In the genomic region with DNA sequence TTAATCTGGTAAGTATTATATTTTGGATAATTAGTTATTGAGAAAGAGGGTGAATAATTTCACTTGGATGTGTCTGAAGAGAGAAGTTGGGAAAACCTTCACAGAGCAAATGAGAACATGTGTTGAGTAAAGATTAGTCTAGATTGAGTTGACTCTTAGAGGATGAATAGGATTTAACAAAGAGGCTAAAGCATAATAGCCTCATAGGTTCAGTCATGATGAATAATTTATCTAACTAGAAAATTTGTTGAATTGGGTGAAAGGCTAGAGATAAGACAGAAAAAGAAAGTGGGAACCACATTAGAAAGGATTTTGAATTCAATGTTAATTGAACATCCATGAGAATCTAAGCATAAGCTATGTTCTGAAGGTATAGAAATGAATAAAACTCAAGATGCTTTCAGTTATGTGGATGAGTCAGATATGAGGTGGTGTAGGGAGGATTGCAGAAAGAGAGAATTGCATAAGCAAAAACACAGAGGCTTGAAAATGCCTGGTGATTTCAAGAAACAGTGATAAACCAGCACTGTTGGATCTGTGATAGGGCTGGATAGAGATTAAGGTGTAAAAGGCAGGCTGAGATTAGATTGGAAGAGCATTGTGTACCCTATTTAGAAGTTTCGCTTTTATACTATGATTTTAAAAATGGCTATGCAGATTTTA, we compare ENCODE assay signal across 18 cellular contexts.
DNase-seq lines count a peak whose midpoint lies in the region; ATAC-seq, FAIRE-seq and TF ChIP-seq lines count a peak whose summit lies in the region.
"Had no signal": no experiment of that assay in that cellular context is flagged by ENCODE, and none has a peak within 500 bp of the region (broad histone marks: within the 10 kb centered on the region; RNA-seq: fewer than 3 reads in every experiment).

No MANE protein-coding gene starts in this region.

- FAIRE-seq in bronchial epithelial cell (lab: Jason Lieb, UNC), result no peak
- FAIRE-seq: RCC 7860 had no signal

- no peaks in the 10 kb centered on the region for H4K20me1 ChIP-seq in GM23248 (ENCODE audit: insufficient read depth)
- H4K20me1 ChIP-seq: BLaER1 had no signal

- H3K27me3 ChIP-seq in GM23248 (replicated peaks; ENCODE audit: insufficient read depth) (no peaks in the 10 kb centered on the region), bronchial epithelial cell (ENCODE audit: control insufficient read depth, insufficient read depth, low read length) (no peaks in the 10 kb centered on the region), mesendoderm (ENCODE audit: insufficient read depth, low read length, poor library complexity) (no peaks in the 10 kb centered on the region), upper lobe of right lung (no peaks in the 10 kb centered on the region), right lobe of liver (no peaks in the 10 kb centered on the region)
- H3K27me3 ChIP-seq: BLaER1 had no signal

- H3K4me3 ChIP-seq in GM23248, result no peak overlapping the region
- no peak overlapping the region for H3K4me3 ChIP-seq in bronchial epithelial cell (ENCODE audit: low read depth, low read length)
- no peak overlapping the region for H3K4me3 ChIP-seq in mesendoderm (ENCODE audit: low read length)
- no peak overlapping the region for H3K4me3 ChIP-seq in upper lobe of right lung
- no peak overlapping the region for H3K4me3 ChIP-seq in right lobe of liver
- H3K4me3 ChIP-seq: BLaER1, thoracic aorta had no signal

- ATAC-seq in upper lobe of right lung (no peak), right lobe of liver (no peak)

- no peak overlapping the region for H2BK120ac ChIP-seq in mesendoderm (ENCODE audit: low read depth, low read length)

- no peak overlapping the region for H2AFZ ChIP-seq in GM23248

- WGBS in GM23248 (ENCODE audit: low coverage in 1 of 2, low lambda C conversion rate in 2 of 2, missing lambda C conversion rate in 2 of 2), 2 experiments, result 48 to 68% methylated on average over 1 of the region's 1 CpG
- WGBS in mesendoderm (ENCODE audit: extremely low coverage, insufficient coverage, low lambda C conversion rate), result no CpG with 5 or more reads among the region's 1 CpG
- WGBS in right lobe of liver (ENCODE audit: insufficient coverage, low coverage, low lambda C conversion rate, missing lambda C conversion rate), result 64% methylated on average over 1 of the region's 1 CpG

- H3K36me3 ChIP-seq in GM23248 (ENCODE audit: low read depth) (no peaks in the 10 kb centered on the region), bronchial epithelial cell (ENCODE audit: control insufficient read depth, insufficient read depth, low read length) (no peaks in the 10 kb centered on the region), mesendoderm (ENCODE audit: control insufficient read depth, insufficient read depth, low read length) (no peaks in the 10 kb centered on the region), upper lobe of right lung (no peaks in the 10 kb centered on the region), right lobe of liver (no peaks in the 10 kb centered on the region)
- H3K36me3 ChIP-seq: BLaER1, thoracic aorta had no signal

- H3K4me1 ChIP-seq in GM23248 (ENCODE audit: insufficient read depth) (no peaks in the 10 kb centered on the region), mesendoderm (ENCODE audit: control insufficient read depth, low read depth, low read length) (no peaks in the 10 kb centered on the region), upper lobe of right lung (no peaks in the 10 kb centered on the region), right lobe of liver (no peaks in the 10 kb centered on the region)
- H3K4me1 ChIP-seq: BLaER1 had no signal

- no peak overlapping the region for H4K8ac ChIP-seq in mesendoderm (ENCODE audit: low read depth, low read length)

- H3F3A ChIP-seq in GM23248 (ENCODE audit: insufficient read depth), result no peaks in the 10 kb centered on the region

- no peak for TF ChIP-seq POLR2A in right lobe of liver (IDR thresholded peaks at IDR 0.05)

- no peak overlapping the region for H2BK5ac ChIP-seq in mesendoderm (ENCODE audit: low read length)

- no peak overlapping the region for H4K5ac ChIP-seq in mesendoderm (ENCODE audit: low read length)

- intact Hi-C loops in upper lobe of right lung (cut with DNase I) (no loop called here), right lobe of liver (cut with DNase I) (no loop called here)

- no peaks in the 10 kb centered on the region for H3K79me1 ChIP-seq in mesendoderm (ENCODE audit: low read length)

- no peak overlapping the region for H3K4me2 ChIP-seq in GM23248 (ENCODE audit: unreplicated experiment)
- no peak overlapping the region for H3K4me2 ChIP-seq in mesendoderm (ENCODE audit: low read length)
- H3K4me2 ChIP-seq: BLaER1 had no signal

- H3K23ac ChIP-seq in mesendoderm (ENCODE audit: low read length), result no peak overlapping the region

- no peak overlapping the region for H3K18ac ChIP-seq in mesendoderm (ENCODE audit: low read length)

- H3K27ac ChIP-seq in GM23248 (no peak overlapping the region), mesendoderm (ENCODE audit: low read depth, low read length) (no peak overlapping the region), upper lobe of right lung (no peak overlapping the region), right lobe of liver (no peak overlapping the region)
- H3K27ac ChIP-seq: BLaER1, thoracic aorta had no signal

- H3K9me3 ChIP-seq in GM23248 (ENCODE audit: low read depth), result no peaks in the 10 kb centered on the region
- no peaks in the 10 kb centered on the region for H3K9me3 ChIP-seq in upper lobe of right lung
- H3K9me3 ChIP-seq in right lobe of liver, result no peaks in the 10 kb centered on the region
- H3K9me3 ChIP-seq: BLaER1, thoracic aorta had no signal

- H3K79me2 ChIP-seq in GM23248 (ENCODE audit: insufficient read depth) (no peaks in the 10 kb centered on the region), mesendoderm (ENCODE audit: control insufficient read depth, insufficient read depth, low read length) (no peaks in the 10 kb centered on the region)

- peak; percentile 26 for DNase-seq in GM23248
- peak; percentile 30 for DNase-seq in LHCN-M2 (ENCODE audit: low read depth)
- DNase-seq in bronchial epithelial cell (ENCODE audit: low read depth), result peak; percentile 67
- peak; percentile 77 for DNase-seq in mesendoderm
- DNase-seq in medulla oblongata (ENCODE audit: extremely low spot score), result no peak
- no peak for DNase-seq in upper lobe of right lung
- DNase-seq in right lobe of liver, result no peak
- no peak for DNase-seq in activated CD8-positive, alpha-beta memory T cell treated with anti-CD3 and anti-CD28 coated beads for 24 hours
- DNase-seq: activated CD4-positive, alpha-beta T cell treated with anti-CD3 and anti-CD28 coated beads for 48 hours; Calu3; effector CD8-positive, alpha-beta T cell; hippocampal formation; KBM-7; NCI-H1105; NCI-H748 treated with DMSO at 0.1 percent for 48 hours had no signal

- H3K9me2 ChIP-seq in GM23248 (ENCODE audit: insufficient read depth), result no peaks in the 10 kb centered on the region

- TF ChIP-seq CTCF in bronchial epithelial cell (IDR thresholded peaks at IDR 0.05; ENCODE audit: insufficient read depth, low read length, severe bottlenecking) (no peak), upper lobe of right lung (IDR thresholded peaks at IDR 0.05) (no peak), right lobe of liver (IDR thresholded peaks at IDR 0.05) (no peak)

- no peak overlapping the region for H3K4ac ChIP-seq in mesendoderm (ENCODE audit: low read depth, low read length)

- no peak overlapping the region for H3K9ac ChIP-seq in GM23248
- no peak overlapping the region for H3K9ac ChIP-seq in mesendoderm (ENCODE audit: low read length)
- H3K9ac ChIP-seq: BLaER1 had no signal

- no peak overlapping the region for H3K56ac ChIP-seq in mesendoderm (ENCODE audit: low read length)

- in situ Hi-C loops in GM23248 (cut with MboI), result no loop called here

- H2AK5ac ChIP-seq in mesendoderm (ENCODE audit: low read length), result no peak overlapping the region

- no peak overlapping the region for H2BK15ac ChIP-seq in mesendoderm (replicated peaks; ENCODE audit: low read depth)

Comparison
In these comparisons a context has a peak if more than half of its experiments do, and no peak if none do; other contexts are left out.
1. DNase-seq: peak in GM23248 (single experiment), LHCN-M2 (single experiment), bronchial epithelial cell (single experiment) and mesendoderm (single experiment); none in medulla oblongata (single experiment), upper lobe of right lung (single experiment), right lobe of liver (0 of 3) and activated CD8-positive, alpha-beta memory T cell treated with anti-CD3 and anti-CD28 coated beads for 24 hours (single experiment).